15 cellular contexts compared by ENCODE assay signal in the genomic region with DNA sequence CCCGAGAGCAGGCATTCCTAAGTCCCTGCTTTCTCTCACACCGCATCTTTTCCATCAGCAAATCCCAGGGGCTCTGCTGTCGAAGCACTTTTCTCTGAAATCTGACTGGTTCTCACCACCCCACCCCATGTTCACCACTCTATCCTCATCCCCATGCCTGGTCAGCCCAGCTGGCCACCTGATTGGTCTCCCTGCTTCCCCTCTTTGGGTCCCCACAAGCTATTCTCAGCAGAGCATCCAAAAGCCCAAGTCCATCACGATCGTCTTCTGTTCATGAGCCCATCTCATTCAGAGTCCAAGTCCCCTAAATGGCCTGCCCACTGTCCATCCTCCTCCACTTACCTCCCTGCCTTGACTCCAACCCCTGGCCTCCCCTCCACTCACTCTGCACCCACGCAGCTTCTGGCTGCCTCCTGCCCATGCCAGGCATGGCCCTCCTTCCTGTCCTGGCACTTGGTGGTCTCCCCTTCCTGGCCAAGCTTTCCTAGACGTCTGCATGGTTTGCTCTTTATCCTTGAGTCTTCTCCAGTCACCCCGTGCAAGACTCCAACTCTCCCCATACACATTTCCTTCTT. TPM values are rescaled to one million over a fixed set of nuclear protein-coding genes. Genes with fewer than 3 reads are reported as not detected.
A peak's percentile ranks its signal among the peaks of the same experiment; 100 is the strongest.
DNase-seq lines count a peak whose midpoint lies in the region; ATAC-seq and TF ChIP-seq lines count a peak whose summit lies in the region.
"Had no signal": no experiment of that assay in that cellular context is flagged by ENCODE, and none has a peak within 500 bp of the region (broad histone marks: within the 10 kb centered on the region; RNA-seq: fewer than 3 reads in every experiment).

No MANE protein-coding gene starts in this region.

- intact Hi-C loops in OCI-LY7 (cut with micrococcal nuclease; ENCODE audit: unreplicated experiment) (no loop called here), posterior cingulate gyrus (cut with DNase I) (no loop called here)

- CTCF ChIA-PET in OCI-LY7 (lab: Charles Lee; ENCODE audit: unreplicated experiment): no interaction called here

- no peak overlapping the region for H3K27ac ChIP-seq in OCI-LY7 (ENCODE audit: low read depth, low read length, poor library complexity, severe bottlenecking)
- H3K27ac ChIP-seq: epithelial cell of prostate had no signal

- H3K4me2 ChIP-seq in OCI-LY7 (ENCODE audit: low read length): peak overlapping the region; percentile 79; the same call in 1 of the 2 replicates

- peaks cover 49% of the 10 kb centered on the region for H3K4me1 Mint-ChIP-seq in stimulated activated naive CD8-positive, alpha-beta T cell treated with anti-CD3 and anti-CD28 coated beads, Interleukin-15, Interleukin-2, amounts not matched to agents 100 ng/mL and 50 ng/mL, for 24 hours (ENCODE audit: low read depth)
- H3K4me1 Mint-ChIP-seq in immature natural killer cell: peaks cover 72 to 75% of the 10 kb centered on the region in 2 donors

- no peak for DNase-seq in stimulated activated naive CD8-positive, alpha-beta T cell treated with anti-CD3 and anti-CD28 coated beads, Interleukin-15, Interleukin-2, amounts not matched to agents 100 U/mL and 50 U/mL, for 24 hours
- DNase-seq in OCI-LY7 (ENCODE audit: low spot score) (no peak), immature natural killer cell (no peak), posterior cingulate gyrus (no peak)
- DNase-seq: BE2C, DND-41, NCI-H2029, testis had no signal

- peaks cover 6% of the 10 kb centered on the region for H3K36me3 Mint-ChIP-seq in stimulated activated naive CD8-positive, alpha-beta T cell treated with anti-CD3 and anti-CD28 coated beads, Interleukin-15, Interleukin-2, amounts not matched to agents 100 ng/mL and 50 ng/mL, for 24 hours (ENCODE audit: low read depth)
- H3K36me3 Mint-ChIP-seq in immature natural killer cell: no peaks in the 10 kb centered on the region

- no peak for TF ChIP-seq CTCF in OCI-LY7 (conservative IDR thresholded peaks at IDR 0.05; ENCODE audit: low read length)

- peak overlapping the region; percentile 81 for H3K4me3 Mint-ChIP-seq in stimulated activated naive CD8-positive, alpha-beta T cell treated with anti-CD3 and anti-CD28 coated beads, Interleukin-15, Interleukin-2, amounts not matched to agents 100 ng/mL and 50 ng/mL, for 24 hours
- peak overlapping the region; percentile 61 to 91 (median 86) for H3K4me3 Mint-ChIP-seq in immature natural killer cell

- no peak overlapping the region for H2AFZ ChIP-seq in OCI-LY7 (ENCODE audit: low read length)

- no peaks in the 10 kb centered on the region for H3K9me2 ChIP-seq in OCI-LY7 (ENCODE audit: insufficient read depth, low read length)

- peaks cover 28% of the 10 kb centered on the region for H3K79me2 ChIP-seq in OCI-LY7 (ENCODE audit: insufficient read depth, low read depth, low read length)

- no peak overlapping the region for H3K4me3 ChIP-seq in OCI-LY7 (ENCODE audit: low read depth, low read length, poor library complexity, severe bottlenecking)

- peaks cover 10% of the 10 kb centered on the region for H4K20me1 ChIP-seq in OCI-LY7 (ENCODE audit: insufficient read depth, low read length)

- peaks cover 30% of the 10 kb centered on the region for H3K4me1 ChIP-seq in OCI-LY7 (ENCODE audit: insufficient read depth, low read length, poor library complexity, severe bottlenecking)

- H3K36me3 ChIP-seq in OCI-LY7 (ENCODE audit: insufficient read depth, low read length): peaks cover 6% of the 10 kb centered on the region; the same call in 1 of the 2 replicates
- H3K36me3 ChIP-seq: BE2C, prostate gland had no signal

- no TSS peak for BruUV-seq in OCI-LY7 (replicated peaks; lab: Mats Ljungman, UMichigan)

- H3K27ac Mint-ChIP-seq in stimulated activated naive CD8-positive, alpha-beta T cell treated with anti-CD3 and anti-CD28 coated beads, Interleukin-15, Interleukin-2, amounts not matched to agents 100 ng/mL and 50 ng/mL, for 24 hours: no peak overlapping the region
- H3K27ac Mint-ChIP-seq in immature natural killer cell: peak overlapping the region in 5 of 6 donors; percentile 39 to 95 (median 91)

- POLR2A ChIA-PET in OCI-LY7 (lab: Charles Lee): interaction anchor here (1.4 kb wide), 1 partner anchor 76 kb away, joined by 3 read pairs; no protein-coding TSS in a partner anchor

- peaks cover 10% of the 10 kb centered on the region for H3K27me3 Mint-ChIP-seq in stimulated activated naive CD8-positive, alpha-beta T cell treated with anti-CD3 and anti-CD28 coated beads, Interleukin-15, Interleukin-2, amounts not matched to agents 100 ng/mL and 50 ng/mL, for 24 hours
- H3K27me3 Mint-ChIP-seq in immature natural killer cell (ENCODE audit: low read depth in 3 of 3): peaks cover 16 to 24% (median 23%) of the 10 kb centered on the region in 3 donors

- no peaks in the 10 kb centered on the region for H3K9me3 ChIP-seq in OCI-LY7 (ENCODE audit: low read length)
- H3K9me3 ChIP-seq: BE2C, prostate gland, testis had no signal

- H3K9me3 Mint-ChIP-seq in stimulated activated naive CD8-positive, alpha-beta T cell treated with anti-CD3 and anti-CD28 coated beads, Interleukin-15, Interleukin-2, amounts not matched to agents 100 ng/mL and 50 ng/mL, for 24 hours: no peaks in the 10 kb centered on the region
- H3K9me3 Mint-ChIP-seq in immature natural killer cell: no peaks in the 10 kb centered on the region
- H3K9me3 Mint-ChIP-seq: T-cell had no signal

- ATAC-seq in stimulated activated naive CD8-positive, alpha-beta T cell treated with anti-CD3 and anti-CD28 coated beads, Interleukin-15, Interleukin-2, amounts not matched to agents 100 U/mL and 50 U/mL, for 24 hours: no peak
- ATAC-seq in HG02840 (IDR thresholded peaks at IDR 0.05; ENCODE audit: low FRiP score, unreplicated experiment) (no peak), GM18861 (IDR thresholded peaks at IDR 0.05; ENCODE audit: unreplicated experiment) (no peak), HG02623 (IDR thresholded peaks at IDR 0.05; ENCODE audit: unreplicated experiment) (no peak)
- ATAC-seq: T-cell had no signal

RNA-seq across cellular contexts. Expression of a gene that starts 1.6 kb away (rescaled TPM):
- total RNA-seq in OCI-LY7 (2014; rRNA removed; shearing (Covaris generic)): 36.2 and 38.5 TPM in 2 replicates
- total RNA-seq in OCI-LY7 (2022): 37.4 and 40.1 TPM in 2 replicates
- 10 to 100 TPM; 24.7 to 33.4 (median 30.6) TPM for polyA plus RNA-seq in immature natural killer cell
